ENCODE assay signal across 1 cellular context in genomic region chr22:49452362-49452946, GRCh38.
TF ChIP-seq lines count a peak whose summit lies in the region.

No MANE protein-coding gene starts in this region.

TF ChIP-seq in HCT116, 20 proteins besides CTCF, POLR2A, EP300 and RAD21 (continued from another document):
- TF ChIP-seq EZH2 (IDR thresholded peaks at IDR 0.05) = no peak
- no peak for TF ChIP-seq POLR2AphosphoS5 (IDR thresholded peaks at IDR 0.05; ENCODE audit: low read depth, low read length)
- TF ChIP-seq REST (IDR thresholded peaks at IDR 0.05; ENCODE audit: low read depth) = no peak
- no peak for TF ChIP-seq CBX3 (IDR thresholded peaks at IDR 0.05; ENCODE audit: low read depth)
- no peak for TF ChIP-seq FOSL1 (IDR thresholded peaks at IDR 0.05; ENCODE audit: low read depth)
- TF ChIP-seq YY1 (IDR thresholded peaks at IDR 0.05; ENCODE audit: extremely low read depth, insufficient replicate concordance, low read depth, low read length) = no peak
- no peak for TF ChIP-seq TCF7L2 (IDR thresholded peaks at IDR 0.05; ENCODE audit: borderline replicate concordance, extremely low read depth, insufficient read depth, insufficient read length)
- no peak for TF ChIP-seq CEBPB (IDR thresholded peaks at IDR 0.05; ENCODE audit: low read depth)
- no peak for TF ChIP-seq JUND (IDR thresholded peaks at IDR 0.05)
- no peak for TF ChIP-seq SIN3A (IDR thresholded peaks at IDR 0.05; ENCODE audit: low read depth)
- no peak for TF ChIP-seq EGR1 (IDR thresholded peaks at IDR 0.05; ENCODE audit: low read depth)
- TF ChIP-seq ZFX (IDR thresholded peaks at IDR 0.05) = no peak
- no peak for TF ChIP-seq ELF1 (IDR thresholded peaks at IDR 0.05; ENCODE audit: borderline replicate concordance, low read depth)
